Comparison of ENCODE assay signal across 8 cellular contexts in the genomic region with DNA sequence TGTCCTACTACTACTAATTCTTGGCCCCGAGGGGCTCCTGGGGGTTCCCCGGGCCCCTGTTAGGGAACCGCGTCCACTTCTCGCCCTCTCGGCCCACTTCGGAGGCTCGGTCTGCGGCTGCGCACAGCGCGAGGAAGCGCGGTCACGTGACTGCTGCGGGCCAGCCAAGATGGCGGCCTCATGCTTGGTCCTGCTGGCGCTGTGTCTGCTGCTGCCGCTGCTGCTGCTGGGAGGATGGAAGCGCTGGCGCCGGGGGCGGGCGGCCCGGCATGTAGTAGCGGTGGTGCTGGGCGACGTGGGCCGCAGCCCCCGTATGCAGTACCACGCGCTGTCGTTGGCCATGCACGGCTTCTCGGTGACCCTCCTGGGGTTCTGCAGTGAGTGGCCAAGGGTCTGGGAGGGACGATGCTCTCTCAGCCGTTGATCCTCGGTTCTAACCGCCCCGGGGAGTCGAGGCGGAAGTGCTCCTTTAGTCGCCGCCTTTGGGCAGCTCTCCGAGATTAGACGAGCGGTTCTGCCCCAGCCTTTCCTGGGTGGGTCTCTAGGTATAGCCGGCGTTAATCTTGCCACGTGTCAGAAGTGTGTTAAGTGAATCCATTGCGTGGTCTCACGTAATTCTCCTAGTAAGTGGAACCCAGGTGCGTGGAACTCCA. TPM values are rescaled to one million over a fixed set of nuclear protein-coding genes. Genes with fewer than 3 reads are reported as not detected.
DNase-seq lines count a peak whose midpoint lies in the region; ATAC-seq and TF ChIP-seq lines count a peak whose summit lies in the region.

A gene with protein sequence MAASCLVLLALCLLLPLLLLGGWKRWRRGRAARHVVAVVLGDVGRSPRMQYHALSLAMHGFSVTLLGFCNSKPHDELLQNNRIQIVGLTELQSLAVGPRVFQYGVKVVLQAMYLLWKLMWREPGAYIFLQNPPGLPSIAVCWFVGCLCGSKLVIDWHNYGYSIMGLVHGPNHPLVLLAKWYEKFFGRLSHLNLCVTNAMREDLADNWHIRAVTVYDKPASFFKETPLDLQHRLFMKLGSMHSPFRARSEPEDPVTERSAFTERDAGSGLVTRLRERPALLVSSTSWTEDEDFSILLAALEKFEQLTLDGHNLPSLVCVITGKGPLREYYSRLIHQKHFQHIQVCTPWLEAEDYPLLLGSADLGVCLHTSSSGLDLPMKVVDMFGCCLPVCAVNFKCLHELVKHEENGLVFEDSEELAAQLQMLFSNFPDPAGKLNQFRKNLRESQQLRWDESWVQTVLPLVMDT (plus strand): TSS at position 163 of the 653 bp plus-strand sequence. CDS start 7 bp downstream, at position 170.

- peaks cover 0 to 4% (median 0%) of the 10 kb centered on the region in 3 donors for H3K27me3 Mint-ChIP-seq in CD14-positive monocyte (ENCODE audit: low read depth in 3 of 3)
- H3K27me3 Mint-ChIP-seq in activated CD8-positive, alpha-beta T cell treated with anti-CD3 and anti-CD28 coated beads for 36 hours = no peaks in the 10 kb centered on the region

- H3K4me1 Mint-ChIP-seq in CD14-positive monocyte = peaks cover 19% of the 10 kb centered on the region
- peaks cover 26% of the 10 kb centered on the region for H3K4me1 Mint-ChIP-seq in activated CD8-positive, alpha-beta T cell treated with anti-CD3 and anti-CD28 coated beads for 36 hours (ENCODE audit: low read depth)

- H3K9me3 ChIP-seq in ectodermal cell (ENCODE audit: control insufficient read depth, low read length) (no peaks in the 10 kb centered on the region), lung (ENCODE audit: control insufficient read depth in 2 of 2, insufficient read depth in 1 of 2, low read length in 1 of 2) (no peaks in the 10 kb centered on the region)

- H3K4me1 ChIP-seq in ectodermal cell (ENCODE audit: control insufficient read depth, insufficient read depth, low read length) (peaks cover 4% of the 10 kb centered on the region), lung (ENCODE audit: control insufficient read depth in 2 of 2, insufficient read depth in 2 of 2, low read length in 2 of 2) (no peaks in the 10 kb centered on the region)

- DNase-seq in CD14-positive monocyte (ENCODE audit: low spot score) (peak; percentile 85), NCI-H82 treated with DMSO at 0.1 percent for 48 hours (lab: John Stamatoyannopoulos, UW; ENCODE audit: unreplicated experiment) (peak; percentile 39), lung (ENCODE audit: low spot score) (peak; percentile 90)
- DNase-seq in activated CD8-positive, alpha-beta T cell treated with anti-CD3 and anti-CD28 coated beads for 36 hours = peak; percentile 91
- DNase-seq in stimulated activated CD4-positive, alpha-beta T cell treated with anti-CD3 and anti-CD28 coated beads, TNF-alpha, amount 100 ng/mL, for 4 hours (ENCODE audit: low read depth in 3 of 3) = peak; percentile 76 to 82 (median 80)

- ATAC-seq in GM19351 (IDR thresholded peaks at IDR 0.05; ENCODE audit: unreplicated experiment) (peak; percentile 78), HG03520 (IDR thresholded peaks at IDR 0.05; ENCODE audit: unreplicated experiment) (peak; percentile 83), lung (ENCODE audit: insufficient read depth, low FRiP score) (peak; percentile 81)
- peak; percentile 92 for ATAC-seq in activated CD8-positive, alpha-beta T cell treated with anti-CD3 and anti-CD28 coated beads for 36 hours

- H3K27ac Mint-ChIP-seq in CD14-positive monocyte = peak within 1 kb of the TSS; percentile 90 to 96 (median 93)
- peak within 1 kb of the TSS; percentile 96 for H3K27ac Mint-ChIP-seq in activated CD8-positive, alpha-beta T cell treated with anti-CD3 and anti-CD28 coated beads for 36 hours

- H3K27ac ChIP-seq in ectodermal cell (ENCODE audit: insufficient read depth, low read depth, low read length, poor library complexity, severe bottlenecking) (no peak within 1 kb of the TSS), lung (ENCODE audit: low read depth in 1 of 2, low read length in 1 of 2) (peak within 1 kb of the TSS; percentile 57 to 92)

- H3K4me3 ChIP-seq in ectodermal cell (ENCODE audit: insufficient read depth, low read depth, low read length) = peak within 1 kb of the TSS; percentile 77
- H3K4me3 ChIP-seq in lung = peak within 1 kb of the TSS; percentile 85

- intact Hi-C loops in CD14-positive monocyte (cut with micrococcal nuclease) = no loop called here
- intact Hi-C loops in activated CD8-positive, alpha-beta T cell treated with anti-CD3 and anti-CD28 coated beads for 36 hours (cut with micrococcal nuclease) = no loop called here

- POLR2A ChIA-PET in activated CD8-positive, alpha-beta T cell treated with anti-CD3 and anti-CD28 coated beads for 36 hours (lab: Charles Lee) = interaction anchor here (0.7 to 2.0 kb wide), 5 partner anchors 11 to 37 kb away, joined by 3 to 8 read pairs (median 3); no protein-coding TSS in a partner anchor

- 1 to 2% methylated on average over 53 of the region's 53 CpGs for WGBS in ectodermal cell, 2 experiments
- 0% methylated on average over 49 to 53 of the region's 53 CpGs for WGBS in lung, 2 donors

- CTCF ChIA-PET in activated CD8-positive, alpha-beta T cell treated with anti-CD3 and anti-CD28 coated beads for 36 hours (lab: Charles Lee) = interaction anchor here (1.0 to 5.1 kb wide), 4 partner anchors 14 to 21 kb away, joined by 3 to 29 read pairs (median 6); no protein-coding TSS in a partner anchor

- peak within 1 kb of the TSS; percentile 98 to 99 for H3K4me3 Mint-ChIP-seq in CD14-positive monocyte
- peak within 1 kb of the TSS; percentile 94 for H3K4me3 Mint-ChIP-seq in activated CD8-positive, alpha-beta T cell treated with anti-CD3 and anti-CD28 coated beads for 36 hours

- TF ChIP-seq CTCF in CD14-positive monocyte (IDR thresholded peaks at IDR 0.05) (no peak), lung (IDR thresholded peaks at IDR 0.05; ENCODE audit: control extremely low read depth, extremely low read depth) (no peak)
- no peak for TF ChIP-seq CTCF in activated CD8-positive, alpha-beta T cell treated with anti-CD3 and anti-CD28 coated beads for 36 hours (IDR thresholded peaks at IDR 0.05)

- H3K27me3 ChIP-seq in ectodermal cell (ENCODE audit: control insufficient read depth, insufficient read depth, low read length, poor library complexity, severe bottlenecking) (no peaks in the 10 kb centered on the region), lung (ENCODE audit: control insufficient read depth, insufficient read depth) (no peaks in the 10 kb centered on the region)

- H3K36me3 ChIP-seq in ectodermal cell (ENCODE audit: control insufficient read depth, insufficient read depth, low read length) (no peaks in the 10 kb centered on the region), lung (ENCODE audit: control insufficient read depth in 2 of 2, insufficient read depth in 2 of 2, low read length in 2 of 2) (peaks cover 12 to 17% of the 10 kb centered on the region in 2 donors)

- peaks cover 0 to 3% (median 0%) of the 10 kb centered on the region in 7 donors for H3K9me3 Mint-ChIP-seq in CD14-positive monocyte
- no peaks in the 10 kb centered on the region for H3K9me3 Mint-ChIP-seq in activated CD8-positive, alpha-beta T cell treated with anti-CD3 and anti-CD28 coated beads for 36 hours

- peaks cover 23 to 24% of the 10 kb centered on the region in 2 donors for H3K36me3 Mint-ChIP-seq in CD14-positive monocyte
- peaks cover 22% of the 10 kb centered on the region for H3K36me3 Mint-ChIP-seq in activated CD8-positive, alpha-beta T cell treated with anti-CD3 and anti-CD28 coated beads for 36 hours (ENCODE audit: low read depth)

RNA-seq across cellular contexts. Expression of the gene that starts here (rescaled TPM):
- 10 to 100 TPM; 25.2 to 31.0 TPM for polyA plus RNA-seq in CD14-positive monocyte
- 10 to 100 TPM; 16.8 to 17.2 TPM for total RNA-seq in activated CD8-positive, alpha-beta T cell treated with anti-CD3 and anti-CD28 coated beads for 36 hours
- polyA plus RNA-seq in ectodermal cell (2013, experiment 1 of 4) = 20.8 TPM
- polyA plus RNA-seq in ectodermal cell (2013, experiment 2 of 4) = 29.1 TPM
- polyA plus RNA-seq in ectodermal cell (2013, experiment 3 of 4) = 16.2 TPM
- 17.7 TPM for polyA plus RNA-seq in ectodermal cell (2013, experiment 4 of 4)
- total RNA-seq in lung = 10 to 100 TPM; 19.6 to 31.7 TPM
- polyA plus RNA-seq in lung = 10 to 100 TPM; 21.2 to 27.3 TPM

Comparison
In these comparisons a context has a peak if more than half of its experiments do, and no peak if none do; other contexts are left out.
1. DNase-seq: peak in every context shown above with its lines; median percentile 91 in activated CD8-positive, alpha-beta T cell treated with anti-CD3 and anti-CD28 coated beads for 36 hours; 90 in lung; 85 in CD14-positive monocyte; 80 in stimulated activated CD4-positive, alpha-beta T cell treated with anti-CD3 and anti-CD28 coated beads, TNF-alpha, amount 100 ng/mL, for 4 hours; 39 in NCI-H82 treated with DMSO at 0.1 percent for 48 hours.